ENCODE assay signal across 21 cellular contexts in genomic region chr1:6000444-6001288, GRCh38. TPM values are rescaled to one million over a fixed set of nuclear protein-coding genes. Genes with fewer than 3 reads are reported as not detected.
A peak's percentile ranks its signal among the peaks of the same experiment; 100 is the strongest.
DNase-seq lines count a peak whose midpoint lies in the region; ATAC-seq, FAIRE-seq and TF ChIP-seq lines count a peak whose summit lies in the region.
"Had no signal": no experiment of that assay in that cellular context is flagged by ENCODE, and none has a peak within 500 bp of the region (broad histone marks: within the 10 kb centered on the region; RNA-seq: fewer than 3 reads in every experiment).

No MANE protein-coding gene starts in this region.

- peaks cover 0 to 91% (median 85%) of the 10 kb centered on the region in 11 experiments; a peak in 20 of 22 replicates for H4K20me1 ChIP-seq in BLaER1 treated with 17β-estradiol and CSF1 and Interleukin-3, amounts not matched to agents 10 nM and 100 nM
- H4K20me1 ChIP-seq in IMR-90 (ENCODE audit: insufficient read depth, low read length) (no peaks in the 10 kb centered on the region; the same call in 1 of the 2 replicates), H1 (replicated peaks in 1 of 2; ENCODE audit: control insufficient read depth in 1 of 2, insufficient read depth in 2 of 2, low read length in 2 of 2) (peaks cover 0 to 4% of the 10 kb centered on the region in 2 experiments), HepG2 (ENCODE audit: insufficient read depth, low read length) (no peaks in the 10 kb centered on the region)

- H3K27ac ChIP-seq in BLaER1 treated with 17β-estradiol and CSF1 and Interleukin-3, amounts not matched to agents 10 nM and 100 nM: peak overlapping the region in 1 of 11 experiments; percentile 59; a peak in 1 of 22 replicates
- H3K27ac ChIP-seq in IMR-90 (ENCODE audit: insufficient read depth, low read length): no peak overlapping the region
- no peak overlapping the region for H3K27ac ChIP-seq in H1 (ENCODE audit: low read depth, low read length)
- H3K27ac ChIP-seq in HepG2 (ENCODE audit: extremely low read length, insufficient read depth, low read length): no peak overlapping the region
- H3K27ac ChIP-seq: pancreas, uterus had no signal

- POLR2A ChIA-PET in IMR-90 (lab: Charles Lee; ENCODE audit: unreplicated experiment) (no interaction called here), H1 (lab: Charles Lee; ENCODE audit: partially characterized antibody) (no interaction called here), HepG2 (lab: Yijun Ruan, JAX) (no interaction called here)

- FAIRE-seq in H1 (lab: Jason Lieb, UNC) (no peak), HepG2 (lab: Jason Lieb, UNC) (no peak)
- FAIRE-seq: colon, pancreas had no signal

- H3K14ac ChIP-seq in IMR-90 (replicated peaks; ENCODE audit: low read depth, low read length) (no peak overlapping the region), H1 (ENCODE audit: insufficient read length) (no peak overlapping the region)

- peaks cover 0 to 30% (median 11%) of the 10 kb centered on the region in 11 experiments; a peak in 12 of 22 replicates for H3K36me3 ChIP-seq in BLaER1 treated with 17β-estradiol and CSF1 and Interleukin-3, amounts not matched to agents 10 nM and 100 nM
- no peaks in the 10 kb centered on the region for H3K36me3 ChIP-seq in IMR-90 (ENCODE audit: control insufficient read depth, insufficient read depth, low read length)
- H3K36me3 ChIP-seq in H1 (ENCODE audit: control insufficient read depth in 2 of 4, insufficient read depth in 4 of 4, low read length in 3 of 4): no peaks in the 10 kb centered on the region
- no peaks in the 10 kb centered on the region for H3K36me3 ChIP-seq in mucosa of descending colon (ENCODE audit: low read depth)
- no peaks in the 10 kb centered on the region for H3K36me3 ChIP-seq in HepG2 (replicated peaks in 1 of 2; ENCODE audit: control insufficient read depth in 1 of 2, insufficient read depth in 2 of 2, low read length in 2 of 2)
- H3K36me3 ChIP-seq: pancreas, uterus had no signal

- no peak overlapping the region for H3K23ac ChIP-seq in IMR-90 (ENCODE audit: low read depth, low read length)
- H3K23ac ChIP-seq in H1 (ENCODE audit: insufficient read length): no peak overlapping the region

- no peak overlapping the region for H3K56ac ChIP-seq in IMR-90 (ENCODE audit: extremely low read depth, insufficient read depth, low read length)
- H3K56ac ChIP-seq in H1 (replicated peaks; ENCODE audit: insufficient read length, low read depth, low read length): no peak overlapping the region

- H3K9me1 ChIP-seq in IMR-90 (ENCODE audit: insufficient read depth, low read length): no peaks in the 10 kb centered on the region

- H3K18ac ChIP-seq in IMR-90 (ENCODE audit: low read depth, low read length) (no peak overlapping the region), H1 (ENCODE audit: extremely low read depth, low read length) (no peak overlapping the region)

- H3K4ac ChIP-seq in IMR-90 (ENCODE audit: low read depth, low read length) (no peak overlapping the region), H1 (replicated peaks; ENCODE audit: insufficient read length, low read depth, low read length) (no peak overlapping the region)

- no peak overlapping the region for H2BK15ac ChIP-seq in IMR-90 (ENCODE audit: low read depth, low read length)
- H2BK15ac ChIP-seq in H1 (ENCODE audit: low read length): no peak overlapping the region

- ATAC-seq in IMR-90 (ENCODE audit: low read depth) (no peak), mucosa of descending colon (no peak), HepG2 (no peak)
- ATAC-seq: activated CD8-positive, alpha-beta T cell treated with anti-CD3 and anti-CD28 coated beads, Interleukin-2, amount 10 ng/mL, durations not matched to agents 7 days and 5 days; activated T-cell treated with anti-CD3 and anti-CD28 coated beads, Interleukin-2, amount 50 U/mL, for 4 hours; natural killer cell; pancreas had no signal

- in situ Hi-C loops in IMR-90 (cut with MboI; ENCODE audit: low sequenced_read_pairs): no loop called here
- in situ Hi-C loops in HepG2 (cut with HindIII; ENCODE audit: extremely low pct_ligation_motif_present, low pct_unique_long_range_greater_than_20kb): no loop called here

- CTCF ChIA-PET in IMR-90 (lab: Yijun Ruan, JAX): no interaction called here
- CTCF ChIA-PET in H1 (lab: Charles Lee; ENCODE audit: partially characterized antibody): no interaction called here
- CTCF ChIA-PET in HepG2 (lab: Yijun Ruan, JAX; ENCODE audit: low intra/inter-chr PET ratio, low total read pairs): no interaction called here

- BruUV-seq in IMR-90 (replicated peaks; lab: Mats Ljungman, UMichigan) (no TSS peak), HepG2 (replicated peaks; lab: Mats Ljungman, UMichigan) (no TSS peak)

- DNase-seq in IMR-90 (no peak), H1 (ENCODE audit: low read depth in 1 of 2, low spot score in 2 of 2) (no peak), mucosa of descending colon (peak in 2 of 3 donors; percentile 14 to 27), GM03348 (ENCODE audit: low spot score) (no peak), NCI-H526 (lab: John Stamatoyannopoulos, UW) (no peak), NCI-H146 treated with DMSO at 0.1 percent for 48 hours (lab: John Stamatoyannopoulos, UW; ENCODE audit: unreplicated experiment) (no peak), HepG2 (ENCODE audit: low spot score) (no peak)
- DNase-seq: activated CD4-positive, CD25-positive, alpha-beta regulatory T cell treated with anti-CD3 and anti-CD28 coated beads, Interleukin-2, amount 50 U/mL, for 72 hours; activated CD8-positive, alpha-beta T cell treated with anti-CD3 and anti-CD28 coated beads, Interleukin-2, amount 10 ng/mL, durations not matched to agents 7 days and 5 days; activated naive CD8-positive, alpha-beta T cell treated with anti-CD3 and anti-CD28 coated beads for 36 hours; activated T-cell treated with anti-CD3 and anti-CD28 coated beads, Interleukin-2, amount 50 U/mL, for 4 hours; DMS153; GDM1; HCEC 1CT; natural killer cell; NCI-H146; T1000; uterus had no signal

- peak overlapping the region in 2 of 11 experiments; percentile 29 to 55; a peak in 3 of 22 replicates for H3K9ac ChIP-seq in BLaER1 treated with 17β-estradiol and CSF1 and Interleukin-3, amounts not matched to agents 10 nM and 100 nM
- H3K9ac ChIP-seq in IMR-90 (ENCODE audit: low read depth, low read length): no peak overlapping the region
- H3K9ac ChIP-seq in H1 (replicated peaks in 1 of 4; ENCODE audit: extremely low read depth in 1 of 4, low read depth in 3 of 4, low read length in 3 of 4): no peak overlapping the region; a peak in 1 of 7 replicates
- no peak overlapping the region for H3K9ac ChIP-seq in HepG2 (ENCODE audit: insufficient read depth, low read depth, low read length)

- H3K4me1 ChIP-seq in BLaER1 treated with 17β-estradiol and CSF1 and Interleukin-3, amounts not matched to agents 10 nM and 100 nM: peaks cover 8 to 70% (median 61%) of the 10 kb centered on the region in 10 experiments
- no peaks in the 10 kb centered on the region for H3K4me1 ChIP-seq in IMR-90 (ENCODE audit: control insufficient read depth, insufficient read depth, low read length)
- H3K4me1 ChIP-seq in H1 (replicated peaks in 1 of 4; ENCODE audit: control insufficient read depth in 3 of 4, insufficient read depth in 4 of 4, low read length in 3 of 4): peaks cover 0 to 6% (median 4%) of the 10 kb centered on the region in 4 experiments; a peak in 4 of 7 replicates
- no peaks in the 10 kb centered on the region for H3K4me1 ChIP-seq in mucosa of descending colon (ENCODE audit: low read depth)
- H3K4me1 ChIP-seq in HepG2 (ENCODE audit: insufficient read depth, low read length): peaks cover 54% of the 10 kb centered on the region
- H3K4me1 ChIP-seq: pancreas, uterus had no signal

- no peaks in the 10 kb centered on the region for H3K9me3 ChIP-seq in BLaER1 treated with 17β-estradiol and CSF1 and Interleukin-3, amounts not matched to agents 10 nM and 100 nM (replicated peaks in 1 of 11)
- no peaks in the 10 kb centered on the region for H3K9me3 ChIP-seq in IMR-90 (ENCODE audit: control insufficient read depth, insufficient read depth, low read length)
- H3K9me3 ChIP-seq in H1 (ENCODE audit: insufficient read depth in 2 of 2, low read depth in 1 of 2, low read length in 1 of 2): no peaks in the 10 kb centered on the region
- no peaks in the 10 kb centered on the region for H3K9me3 ChIP-seq in mucosa of descending colon
- no peaks in the 10 kb centered on the region for H3K9me3 ChIP-seq in HepG2 (ENCODE audit: low read length)
- H3K9me3 ChIP-seq: pancreas, uterus had no signal

- no peaks in the 10 kb centered on the region for H3K27me3 ChIP-seq in BLaER1 treated with 17β-estradiol and CSF1 and Interleukin-3, amounts not matched to agents 10 nM and 100 nM
- H3K27me3 ChIP-seq in IMR-90 (ENCODE audit: control insufficient read depth, insufficient read depth, low read length) (no peaks in the 10 kb centered on the region; the same call in 1 of the 2 replicates), H1 (replicated peaks in 1 of 4; ENCODE audit: control insufficient read depth in 3 of 4, extremely low read depth in 1 of 4, insufficient read depth in 3 of 4, low read length in 3 of 4) (peaks cover 0 to 8% (median 0%) of the 10 kb centered on the region in 4 experiments; a peak in 3 of 7 replicates), HepG2 (ENCODE audit: control insufficient read depth in 1 of 2, insufficient read depth in 2 of 2, low read length in 2 of 2) (peaks cover 0 to 4% of the 10 kb centered on the region in 2 experiments; a peak in 1 of 5 replicates)
- H3K27me3 ChIP-seq: pancreas, uterus had no signal

- H3K4me2 ChIP-seq in BLaER1 treated with 17β-estradiol and CSF1 and Interleukin-3, amounts not matched to agents 10 nM and 100 nM: peak overlapping the region in 7 of 11 experiments; percentile 62 to 83 (median 76); a peak in 13 of 22 replicates
- H3K4me2 ChIP-seq in IMR-90 (ENCODE audit: low read depth, low read length) (no peak overlapping the region), H1 (ENCODE audit: insufficient read depth in 1 of 2, low read depth in 2 of 2, low read length in 2 of 2) (no peak overlapping the region), HepG2 (ENCODE audit: low read depth, low read length) (no peak overlapping the region)

- H2BK5ac ChIP-seq in IMR-90 (ENCODE audit: low read depth, low read length, poor library complexity, severe bottlenecking) (no peak overlapping the region), H1 (ENCODE audit: low read depth, low read length) (no peak overlapping the region)

- H2BK20ac ChIP-seq in IMR-90 (ENCODE audit: low read depth, low read length) (no peak overlapping the region), H1 (ENCODE audit: low read length) (no peak overlapping the region)

- no CpG with 5 or more reads among the region's 17 CpGs for WGBS in IMR-90 (ENCODE audit: extremely low coverage in 2 of 2, insufficient read length in 1 of 2), 2 experiments
- whole genome bisulfite sequencing in H1 (ENCODE audit: extremely low coverage in 1 of 2, insufficient coverage in 1 of 2, insufficient read length in 1 of 2, insufficient replicate concordance in 2 of 2, low coverage in 1 of 2, low lambda C conversion rate in 2 of 2, missing lambda C conversion rate in 1 of 2), 2 experiments: 88% methylated on average over 14 of the region's 17 CpGs; no CpG with 5 or more reads in 1 of the 2 experiments
- 62% methylated on average over 15 of the region's 17 CpGs for WGBS in HepG2 (ENCODE audit: low lambda C conversion rate)

- no peaks in the 10 kb centered on the region for H3K79me2 ChIP-seq in H1 (ENCODE audit: control insufficient read depth in 1 of 2, insufficient read depth in 2 of 2, low read length in 2 of 2)
- no peaks in the 10 kb centered on the region for H3K79me2 ChIP-seq in HepG2 (ENCODE audit: insufficient read depth, low read length)

- TF ChIP-seq RAD21 in IMR-90 (IDR thresholded peaks at IDR 0.05; ENCODE audit: low read length): no peak
- TF ChIP-seq RAD21 in H1 (IDR thresholded peaks at IDR 0.05 in 1 of 2, conservative IDR thresholded peaks at IDR 0.05 in 1 of 2; ENCODE audit: low read depth in 2 of 2, low read length in 2 of 2): no peak
- TF ChIP-seq RAD21 in HepG2 (CRISPR knock-in tag; IDR thresholded peaks at IDR 0.05): no peak

- H2AK5ac ChIP-seq in IMR-90 (ENCODE audit: low read depth, low read length) (no peak overlapping the region), H1 (ENCODE audit: low read depth, low read length) (peak overlapping the region; percentile 65; the same call in 1 of the 2 replicates)

- peak overlapping the region; percentile 63 for H2AK9ac ChIP-seq in IMR-90 (replicated peaks; ENCODE audit: low read depth, low read length, poor library complexity)

- H2AFZ ChIP-seq in IMR-90 (replicated peaks; ENCODE audit: low read length, poor library complexity) (no peak overlapping the region), H1 (ENCODE audit: low read length) (no peak overlapping the region), HepG2 (ENCODE audit: low read length) (no peak overlapping the region)

- H4K5ac ChIP-seq in IMR-90 (ENCODE audit: low read depth, low read length) (no peak overlapping the region), H1 (ENCODE audit: insufficient read length, low read depth, low read length) (no peak overlapping the region)

- H4K91ac ChIP-seq in IMR-90 (ENCODE audit: insufficient read depth, low read depth, low read length) (no peak overlapping the region), H1 (replicated peaks; ENCODE audit: insufficient read length, low read length) (no peak overlapping the region)

- TF ChIP-seq POLR2A in IMR-90 (IDR thresholded peaks at IDR 0.05; ENCODE audit: low read depth, low read length): no peak
- TF ChIP-seq POLR2A in H1 (IDR thresholded peaks at IDR 0.05; ENCODE audit: control extremely low read depth in 1 of 2, low read depth in 2 of 2, low read length in 2 of 2): no peak
- no peak for TF ChIP-seq POLR2A in HepG2 (IDR thresholded peaks at IDR 0.05; ENCODE audit: insufficient read depth in 1 of 2, low read depth in 2 of 2, low read length in 2 of 2)

- H4K8ac ChIP-seq in IMR-90 (ENCODE audit: low read depth in 2 of 2, low read length in 2 of 2) (no peak overlapping the region), H1 (ENCODE audit: extremely low read depth, insufficient read depth, low read length) (peak overlapping the region; percentile 11; the same call in 1 of the 2 replicates)

- TF ChIP-seq EP300 in H1 (IDR thresholded peaks at IDR 0.05; ENCODE audit: borderline replicate concordance in 1 of 2, low read depth in 2 of 2, low read length in 2 of 2) (no peak), HepG2 (IDR thresholded peaks at IDR 0.05; ENCODE audit: low read depth in 2 of 2, low read length in 2 of 2) (no peak), HepG2 (CRISPR knock-in tag; IDR thresholded peaks at IDR 0.05; ENCODE audit: borderline replicate concordance) (no peak)

- peak overlapping the region; percentile 23; the same call in 1 of the 2 replicates for H2BK12ac ChIP-seq in H1 (ENCODE audit: low read depth, low read length)

- intact Hi-C loops in IMR-90 (cut with micrococcal nuclease): no loop called here
- intact Hi-C loops in mucosa of descending colon (cut with DNase I, micrococcal nuclease): no loop called here
- intact Hi-C loops in HepG2 (cut with micrococcal nuclease; ENCODE audit: unreplicated experiment): no loop called here

- no peak overlapping the region for H3K4me3 ChIP-seq in BLaER1 treated with 17β-estradiol and CSF1 and Interleukin-3, amounts not matched to agents 10 nM and 100 nM
- H3K4me3 ChIP-seq in IMR-90 (ENCODE audit: insufficient read depth, low read depth, low read length): no peak overlapping the region
- no peak overlapping the region for H3K4me3 ChIP-seq in H1 (ENCODE audit: extremely low read depth in 1 of 4, insufficient read depth in 2 of 4, low read depth in 3 of 4, low read length in 4 of 4)
- H3K4me3 ChIP-seq in mucosa of descending colon: no peak overlapping the region
- H3K4me3 ChIP-seq in HepG2 (replicated peaks in 1 of 3; ENCODE audit: insufficient read depth in 1 of 3, low read depth in 2 of 3, low read length in 3 of 3): no peak overlapping the region
- H3K4me3 ChIP-seq: pancreas, uterus had no signal

- H3K79me1 ChIP-seq in IMR-90 (ENCODE audit: low read depth in 1 of 2, low read length in 2 of 2) (no peaks in the 10 kb centered on the region), H1 (ENCODE audit: low read depth, low read length) (no peaks in the 10 kb centered on the region; the same call in 1 of the 2 replicates)

- no peaks in the 10 kb centered on the region for H3K23me2 ChIP-seq in H1 (ENCODE audit: low read depth, low read length)

- dilution Hi-C loops in IMR-90 (cut with HindIII; ENCODE audit: low sequenced_read_pairs, unreplicated experiment): no loop called here

- H2BK120ac ChIP-seq in IMR-90 (ENCODE audit: low read depth, low read length) (no peak overlapping the region), H1 (replicated peaks; ENCODE audit: low read depth, low read length) (no peak overlapping the region)

- TF ChIP-seq CTCF in IMR-90 (conservative IDR thresholded peaks at IDR 0.05; ENCODE audit: low read depth, low read length): no peak
- TF ChIP-seq CTCF in H1 (IDR thresholded peaks at IDR 0.05; ENCODE audit: control extremely low read depth in 1 of 3, insufficient read depth in 1 of 3, low read depth in 1 of 3, low read length in 3 of 3): no peak
- no peak for TF ChIP-seq CTCF in mucosa of descending colon (IDR thresholded peaks at IDR 0.05)
- TF ChIP-seq CTCF in HepG2 (CRISPR knock-in tag; IDR thresholded peaks at IDR 0.05): no peak

RNA-seq across cellular contexts. Expression of gene NPHP4, which starts 8.4 kb away (rescaled TPM):
- 1.4 and 2.0 TPM in 2 replicates for total RNA-seq in IMR-90 (2012; rRNA removed)
- polyA plus RNA-seq in IMR-90 (2012; rRNA removed): 5.5 and 5.8 TPM in 2 replicates
- polyA plus RNA-seq in IMR-90 (2012; cell fraction: cytosol; rRNA removed): 2.2 and 4.1 TPM in 2 replicates
- polyA plus RNA-seq in IMR-90 (2012; cell fraction: nucleus; rRNA removed; ENCODE audit: low replicate concordance): 20.1 and 40.5 TPM in 2 replicates
- 13.6 and 14.0 TPM in 2 replicates for total RNA-seq in H1 (2021; fragmentation: NEBNext Ultra II Directional; extraction: Animal tissue kit (Norgen Biotek cat#: 25700))
- polyA plus RNA-seq in H1 (2011; rRNA removed): 5.8 and 10.3 TPM in 2 replicates
- polyA plus RNA-seq in H1 (2011; cell fraction: cytosol; rRNA removed): 7.2 TPM
- 37.6 TPM for polyA plus RNA-seq in H1 (2011; cell fraction: nucleus; rRNA removed)
- 8.5 to 11.5 TPM (median 11.0 TPM) in 4 replicates for polyA plus RNA-seq in H1 (2012, experiment 1 of 2)
- polyA plus RNA-seq in H1 (2012, experiment 2 of 2): 5.8 TPM
- 4.3 TPM for polyA plus RNA-seq in H1 (2013, experiment 1 of 2)
- polyA plus RNA-seq in H1 (2013, experiment 2 of 2): 3.9 TPM
- 8.3 and 8.4 TPM in 2 replicates for polyA minus RNA-seq in H1 (2011; rRNA and poly(A)+ RNA removed)
- 8.1 TPM for polyA minus RNA-seq in H1 (2011; cell fraction: cytosol; rRNA and poly(A)+ RNA removed)
- polyA minus RNA-seq in H1 (2011; cell fraction: nucleus; rRNA and poly(A)+ RNA removed): 17.8 TPM
- total RNA-seq in mucosa of descending colon: 10 to 100 TPM in 2 of 3 donors, 1 to 10 TPM in 1; 7.5 to 12.2 (median 10.3) TPM
- total RNA-seq in HepG2 (2016; rRNA removed; fragmentation: Illumina TruSeq; extraction: Trizol): 5.7 and 6.8 TPM in 2 replicates
- total RNA-seq in HepG2 (2016; cell fraction: cytosol; rRNA removed; fragmentation: Illumina TruSeq; extraction: Trizol; ENCODE audit: low read depth): 14.2 and 15.4 TPM in 2 replicates
- 4.1 and 7.4 TPM in 2 replicates for total RNA-seq in HepG2 (2016; cell fraction: insoluble cytoplasmic fraction; rRNA removed; fragmentation: Illumina TruSeq; extraction: Trizol)
- 8.5 and 9.7 TPM in 2 replicates for total RNA-seq in HepG2 (2016; cell fraction: membrane; rRNA removed; fragmentation: Illumina TruSeq; extraction: Trizol)
- 10.3 and 12.7 TPM in 2 replicates for total RNA-seq in HepG2 (2016; cell fraction: nucleus; rRNA removed; fragmentation: Illumina TruSeq; extraction: Trizol)
- 4.4 and 4.8 TPM in 2 replicates for polyA plus RNA-seq in HepG2 (2011; rRNA removed)
- polyA plus RNA-seq in HepG2 (2011; cell fraction: cytosol; rRNA removed): 1.9 and 3.0 TPM in 2 replicates
- polyA plus RNA-seq in HepG2 (2011; cell fraction: nucleus; rRNA removed): 40.2 and 52.1 TPM in 2 replicates
- polyA plus RNA-seq in HepG2 (2012): 4.8 and 5.9 TPM in 2 replicates
- 0.46 and 0.69 TPM in 2 replicates for polyA plus RNA-seq in HepG2 (2016; cell fraction: cytosol; fragmentation: Illumina TruSeq; extraction: Trizol; ENCODE audit: low read depth)
- polyA plus RNA-seq in HepG2 (2016; cell fraction: insoluble cytoplasmic fraction; fragmentation: Illumina TruSeq; extraction: Trizol; ENCODE audit: low read depth): 4.0 and 5.3 TPM in 2 replicates
- 1.4 and 1.6 TPM in 2 replicates for polyA plus RNA-seq in HepG2 (2016; cell fraction: membrane; fragmentation: Illumina TruSeq; extraction: Trizol; ENCODE audit: low read depth)
- 30.1 and 30.8 TPM in 2 replicates for polyA plus RNA-seq in HepG2 (2016; cell fraction: nucleus; fragmentation: Illumina TruSeq; extraction: Trizol; ENCODE audit: insufficient read depth, low read depth)
- 13.1 TPM in 2 replicates for polyA minus RNA-seq in HepG2 (2011; rRNA and poly(A)+ RNA removed; ENCODE audit: low replicate concordance)
- polyA minus RNA-seq in HepG2 (2011; cell fraction: cytosol; rRNA and poly(A)+ RNA removed): 4.6 and 4.9 TPM in 2 replicates
- 14.7 and 15.8 TPM in 2 replicates for polyA minus RNA-seq in HepG2 (2011; cell fraction: nucleus; rRNA and poly(A)+ RNA removed)

RNA-seq across cellular contexts. Expression of gene KCNAB2, which starts 45.0 kb away (rescaled TPM):
- 1.1 and 1.3 TPM in 2 replicates for total RNA-seq in IMR-90 (2012; rRNA removed)
- polyA plus RNA-seq in IMR-90 (2012; rRNA removed): 4.2 and 4.7 TPM in 2 replicates
- polyA plus RNA-seq in IMR-90 (2012; cell fraction: cytosol; rRNA removed): 3.1 and 4.9 TPM in 2 replicates
- polyA plus RNA-seq in IMR-90 (2012; cell fraction: nucleus; rRNA removed; ENCODE audit: low replicate concordance): 12.2 and 13.0 TPM in 2 replicates
- total RNA-seq in H1 (2021; fragmentation: NEBNext Ultra II Directional; extraction: Animal tissue kit (Norgen Biotek cat#: 25700)): 7.0 and 7.1 TPM in 2 replicates
- 4.5 and 6.2 TPM in 2 replicates for polyA plus RNA-seq in H1 (2011; rRNA removed)
- polyA plus RNA-seq in H1 (2011; cell fraction: cytosol; rRNA removed): 5.9 TPM
- polyA plus RNA-seq in H1 (2011; cell fraction: nucleus; rRNA removed): 19.4 TPM
- polyA plus RNA-seq in H1 (2012, experiment 1 of 2): 7.0 to 8.9 TPM (median 7.3 TPM) in 4 replicates
- 5.2 TPM for polyA plus RNA-seq in H1 (2012, experiment 2 of 2)
- polyA plus RNA-seq in H1 (2013, experiment 1 of 2): 2.9 TPM
- 2.9 TPM for polyA plus RNA-seq in H1 (2013, experiment 2 of 2)
- 3.6 and 4.9 TPM in 2 replicates for polyA minus RNA-seq in H1 (2011; rRNA and poly(A)+ RNA removed)
- polyA minus RNA-seq in H1 (2011; cell fraction: cytosol; rRNA and poly(A)+ RNA removed): 5.2 TPM
- 6.5 TPM for polyA minus RNA-seq in H1 (2011; cell fraction: nucleus; rRNA and poly(A)+ RNA removed)
- 10 to 100 TPM in 2 of 3 donors, 1 to 10 TPM in 1; 6.9 to 15.7 (median 11.8) TPM for total RNA-seq in mucosa of descending colon
- total RNA-seq in HepG2 (2016; rRNA removed; fragmentation: Illumina TruSeq; extraction: Trizol): 6.2 and 6.9 TPM in 2 replicates
- total RNA-seq in HepG2 (2016; cell fraction: cytosol; rRNA removed; fragmentation: Illumina TruSeq; extraction: Trizol; ENCODE audit: low read depth): 2.4 and 4.5 TPM in 2 replicates
- 5.5 and 6.9 TPM in 2 replicates for total RNA-seq in HepG2 (2016; cell fraction: insoluble cytoplasmic fraction; rRNA removed; fragmentation: Illumina TruSeq; extraction: Trizol)
- total RNA-seq in HepG2 (2016; cell fraction: membrane; rRNA removed; fragmentation: Illumina TruSeq; extraction: Trizol): 5.4 and 6.7 TPM in 2 replicates
- total RNA-seq in HepG2 (2016; cell fraction: nucleus; rRNA removed; fragmentation: Illumina TruSeq; extraction: Trizol): 4.9 and 5.4 TPM in 2 replicates
- 8.8 and 11.7 TPM in 2 replicates for polyA plus RNA-seq in HepG2 (2011; rRNA removed)
- polyA plus RNA-seq in HepG2 (2011; cell fraction: cytosol; rRNA removed): 6.5 and 7.2 TPM in 2 replicates
- polyA plus RNA-seq in HepG2 (2011; cell fraction: nucleus; rRNA removed): 30.5 and 35.5 TPM in 2 replicates
- polyA plus RNA-seq in HepG2 (2012): 6.4 and 8.3 TPM in 2 replicates
- polyA plus RNA-seq in HepG2 (2016; cell fraction: cytosol; fragmentation: Illumina TruSeq; extraction: Trizol; ENCODE audit: low read depth): 3.7 and 4.2 TPM in 2 replicates
- polyA plus RNA-seq in HepG2 (2016; cell fraction: insoluble cytoplasmic fraction; fragmentation: Illumina TruSeq; extraction: Trizol; ENCODE audit: low read depth): 5.7 and 8.4 TPM in 2 replicates
- polyA plus RNA-seq in HepG2 (2016; cell fraction: membrane; fragmentation: Illumina TruSeq; extraction: Trizol; ENCODE audit: low read depth): 4.3 and 4.4 TPM in 2 replicates
- polyA plus RNA-seq in HepG2 (2016; cell fraction: nucleus; fragmentation: Illumina TruSeq; extraction: Trizol; ENCODE audit: insufficient read depth, low read depth): 13.3 and 15.1 TPM in 2 replicates
- 7.0 and 40.0 TPM in 2 replicates for polyA minus RNA-seq in HepG2 (2011; rRNA and poly(A)+ RNA removed; ENCODE audit: low replicate concordance)
- polyA minus RNA-seq in HepG2 (2011; cell fraction: cytosol; rRNA and poly(A)+ RNA removed): 5.6 and 6.2 TPM in 2 replicates
- 8.2 and 11.2 TPM in 2 replicates for polyA minus RNA-seq in HepG2 (2011; cell fraction: nucleus; rRNA and poly(A)+ RNA removed)

Comparison
In these comparisons a context has a peak if more than half of its experiments do, and no peak if none do; other contexts are left out.
1. H3K4me2 ChIP-seq: peak in BLaER1 treated with 17β-estradiol and CSF1 and Interleukin-3, amounts not matched to agents 10 nM and 100 nM (7 of 11); none in IMR-90 (single experiment), H1 (0 of 2) and HepG2 (single experiment).
2. DNase-seq: peak in mucosa of descending colon (2 of 3); none in IMR-90 (single experiment), H1 (0 of 2), GM03348 (single experiment), NCI-H526 (0 of 2), NCI-H146 treated with DMSO at 0.1 percent for 48 hours (single experiment) and HepG2 (single experiment).